ENCODE assay signal across 21 cellular contexts in genomic region chr20:36372671-36373070, GRCh38.
"Had no signal": no experiment of that assay in that cellular context is flagged by ENCODE, and none has a peak within 500 bp of the region (broad histone marks: within the 10 kb centered on the region; RNA-seq: fewer than 3 reads in every experiment).

No MANE protein-coding gene starts in this region.

- H3K36me3 Mint-ChIP-seq: mesothelial cell of epicardium; naive B cell; naive thymus-derived CD8-positive, alpha-beta T cell had no signal

- DNase-seq: dorsolateral prefrontal cortex; effector CD4-positive, alpha-beta T cell; effector memory CD4-positive, alpha-beta T cell; erythroblast; esophagus squamous epithelium; foreskin fibroblast; foreskin melanocyte; gastrocnemius medialis; glutamatergic neuron; head of caudate nucleus; heart right ventricle; hippocampal formation; left cardiac atrium; left lung; left ventricle myocardium superior; lower lobe of right lung; mesenchymal stem cell; mucosa of descending colon; naive B cell; naive thymus-derived CD8-positive, alpha-beta T cell had no signal

- H3K4me3 Mint-ChIP-seq: mesothelial cell of epicardium; naive B cell; naive thymus-derived CD8-positive, alpha-beta T cell had no signal

- H3K27ac Mint-ChIP-seq: mesothelial cell of epicardium; naive thymus-derived CD8-positive, alpha-beta T cell had no signal

- H3K4me1 Mint-ChIP-seq: mesothelial cell of epicardium; naive B cell; naive thymus-derived CD8-positive, alpha-beta T cell had no signal

- H3K9me3 Mint-ChIP-seq: mesothelial cell of epicardium; naive B cell; naive thymus-derived CD8-positive, alpha-beta T cell had no signal
